In genomic region chr3:57956833-57957174, GRCh38 we compare ENCODE assay signal across 24 cellular contexts. TPM values are rescaled to one million over a fixed set of nuclear protein-coding genes. Genes with fewer than 3 reads are reported as not detected.
A peak's percentile ranks its signal among the peaks of the same experiment; 100 is the strongest.
DNase-seq lines count a peak whose midpoint lies in the region; ATAC-seq, FAIRE-seq and TF ChIP-seq lines count a peak whose summit lies in the region.
"Had no signal": no experiment of that assay in that cellular context is flagged by ENCODE, and none has a peak within 500 bp of the region (broad histone marks: within the 10 kb centered on the region; RNA-seq: fewer than 3 reads in every experiment).

No MANE protein-coding gene starts in this region.

- H3K36me3 Mint-ChIP-seq in natural killer cell treated with Interleukin-12 subunit alpha and Interleukin-12 subunit beta and Interleukin-15 and Interleukin-18, amount 100 ng/mL, for 72 hours: no peaks in the 10 kb centered on the region
- H3K36me3 Mint-ChIP-seq in natural killer cell: no peaks in the 10 kb centered on the region
- H3K36me3 Mint-ChIP-seq in activated T-helper 17 cell treated with anti-CD3 and anti-CD28 coated beads, Interleukin-2, amount 50 U/mL, for 72 hours (ENCODE audit: low read depth): no peaks in the 10 kb centered on the region
- H3K36me3 Mint-ChIP-seq: CD4-positive, CD25-positive, alpha-beta regulatory T cell; naive B cell had no signal

- H2AFZ ChIP-seq in keratinocyte (ENCODE audit: control insufficient read depth, low read length): no peak overlapping the region

- H3K4me3 ChIP-seq in keratinocyte (ENCODE audit: control insufficient read depth in 2 of 3, extremely low read depth in 1 of 3, insufficient read depth in 2 of 3, low read depth in 1 of 3, low read length in 3 of 3) (no peak overlapping the region), brain microvascular endothelial cell (ENCODE audit: low read depth, low read length) (no peak overlapping the region)
- H3K4me3 ChIP-seq: spleen, upper lobe of right lung had no signal

- H3K27ac ChIP-seq in keratinocyte (ENCODE audit: control insufficient read depth, insufficient read depth, low read length) (peak overlapping the region; percentile 65), brain microvascular endothelial cell (no peak overlapping the region)
- H3K27ac ChIP-seq: spleen, upper lobe of right lung had no signal

- no peaks in the 10 kb centered on the region for H3K27me3 Mint-ChIP-seq in natural killer cell treated with Interleukin-12 subunit alpha and Interleukin-12 subunit beta and Interleukin-15 and Interleukin-18, amount 100 ng/mL, for 72 hours
- H3K27me3 Mint-ChIP-seq in natural killer cell (ENCODE audit: low read depth in 2 of 2): no peaks in the 10 kb centered on the region
- no peaks in the 10 kb centered on the region for H3K27me3 Mint-ChIP-seq in activated T-helper 17 cell treated with anti-CD3 and anti-CD28 coated beads, Interleukin-2, amount 50 U/mL, for 72 hours
- H3K27me3 Mint-ChIP-seq: activated CD4-positive, alpha-beta T cell treated with anti-CD3 and anti-CD28 coated beads for 36 hours; naive B cell had no signal

- peaks cover 35% of the 10 kb centered on the region for H3K4me1 ChIP-seq in keratinocyte (ENCODE audit: control insufficient read depth, extremely low read depth, insufficient read depth, low read length)

- no peak overlapping the region for H3K9ac ChIP-seq in keratinocyte (ENCODE audit: control insufficient read depth, extremely low read depth, insufficient read depth, low read length)

- peaks cover 5% of the 10 kb centered on the region for H3K79me2 ChIP-seq in keratinocyte (ENCODE audit: control insufficient read depth, insufficient read depth, low read length)

- H4K20me1 ChIP-seq in keratinocyte (ENCODE audit: control insufficient read depth, extremely low read depth, insufficient read depth, low read length): no peaks in the 10 kb centered on the region

- no peak for DNase-seq in natural killer cell treated with Interleukin-12 subunit alpha and Interleukin-12 subunit beta and Interleukin-15 and Interleukin-18, amount 100 ng/mL, for 72 hours (ENCODE audit: low spot score)
- DNase-seq in natural killer cell (no peak), keratinocyte (ENCODE audit: low read depth, low spot score) (no peak), brain microvascular endothelial cell (no peak), NCI-H526 (lab: John Stamatoyannopoulos, UW) (no peak), SKM-1 (lab: John Stamatoyannopoulos, UW; ENCODE audit: unreplicated experiment) (no peak)
- DNase-seq: activated CD4-positive, alpha-beta T cell treated with anti-CD3 and anti-CD28 coated beads for 36 hours; activated naive CD4-positive, alpha-beta T cell; activated T-cell treated with anti-CD3 and anti-CD28 coated beads, Interleukin-2, amount 50 U/mL, for 1 hour; cerebellar nuclear complex; DND-41; head of caudate nucleus; naive B cell; NCI-H146; NCI-H446 treated with DMSO at 0.1 percent for 48 hours; occipital lobe; spleen; stimulated activated CD4-positive, alpha-beta T cell treated with anti-CD3 and anti-CD28 coated beads, Interleukin-2, amount 100 ng/mL, for 48 hours; substantia nigra; upper lobe of right lung had no signal

- intact Hi-C loops in natural killer cell (cut with micrococcal nuclease): no loop called here

- ATAC-seq in natural killer cell treated with Interleukin-12 subunit alpha and Interleukin-12 subunit beta and Interleukin-15 and Interleukin-18, amount 100 ng/mL, for 72 hours: no peak
- no peak for ATAC-seq in natural killer cell
- ATAC-seq in activated T-helper 17 cell treated with anti-CD3 and anti-CD28 coated beads, Interleukin-2, amount 50 U/mL, for 72 hours (replicated peaks): no peak
- ATAC-seq in HG03039 (IDR thresholded peaks at IDR 0.05; ENCODE audit: unreplicated experiment): no peak
- ATAC-seq: upper lobe of right lung had no signal

- H3K9me3 Mint-ChIP-seq in natural killer cell treated with Interleukin-12 subunit alpha and Interleukin-12 subunit beta and Interleukin-15 and Interleukin-18, amount 100 ng/mL, for 72 hours: no peaks in the 10 kb centered on the region
- H3K9me3 Mint-ChIP-seq in natural killer cell: no peaks in the 10 kb centered on the region
- no peaks in the 10 kb centered on the region for H3K9me3 Mint-ChIP-seq in activated T-helper 17 cell treated with anti-CD3 and anti-CD28 coated beads, Interleukin-2, amount 50 U/mL, for 72 hours
- H3K9me3 Mint-ChIP-seq: CD4-positive, CD25-positive, alpha-beta regulatory T cell; T-helper 2 cell treated with Interferon-gamma antibody and Interleukin-4, amounts not matched to agents 5 μg/mL and 100 μg/mL, for 36 hours had no signal

- no peak for TF ChIP-seq CTCF in natural killer cell (IDR thresholded peaks at IDR 0.05)
- no peak for TF ChIP-seq CTCF in keratinocyte (optimal IDR thresholded peaks at IDR 0.05 in 1 of 3, IDR thresholded peaks at IDR 0.05 in 1 of 3, conservative IDR thresholded peaks at IDR 0.05 in 1 of 3; ENCODE audit: extremely low read depth in 1 of 3, insufficient read depth in 2 of 3, low read length in 3 of 3)
- TF ChIP-seq CTCF in brain microvascular endothelial cell (IDR thresholded peaks at IDR 0.05; ENCODE audit: low read depth, low read length, missing control alignments): no peak

- H3K27me3 ChIP-seq in keratinocyte (ENCODE audit: control insufficient read depth, extremely low read depth, insufficient read depth, low read length): no peaks in the 10 kb centered on the region
- H3K27me3 ChIP-seq in brain microvascular endothelial cell (replicated peaks): no peaks in the 10 kb centered on the region
- H3K27me3 ChIP-seq: spleen, upper lobe of right lung had no signal

- peak overlapping the region; percentile 46 for H3K4me3 Mint-ChIP-seq in natural killer cell treated with Interleukin-12 subunit alpha and Interleukin-12 subunit beta and Interleukin-15 and Interleukin-18, amount 100 ng/mL, for 72 hours
- no peak overlapping the region for H3K4me3 Mint-ChIP-seq in natural killer cell
- no peak overlapping the region for H3K4me3 Mint-ChIP-seq in activated T-helper 17 cell treated with anti-CD3 and anti-CD28 coated beads, Interleukin-2, amount 50 U/mL, for 72 hours
- H3K4me3 Mint-ChIP-seq: activated CD4-positive, alpha-beta T cell treated with anti-CD3 and anti-CD28 coated beads for 36 hours; CD4-positive, CD25-positive, alpha-beta regulatory T cell; naive B cell; T-helper 2 cell treated with Interferon-gamma antibody and Interleukin-4, amounts not matched to agents 5 μg/mL and 100 μg/mL, for 36 hours had no signal

- H3K4me1 Mint-ChIP-seq in natural killer cell treated with Interleukin-12 subunit alpha and Interleukin-12 subunit beta and Interleukin-15 and Interleukin-18, amount 100 ng/mL, for 72 hours (ENCODE audit: low read depth in 2 of 2): peaks cover 23% of the 10 kb centered on the region in 2 donors
- peaks cover 21 to 23% of the 10 kb centered on the region in 2 donors for H3K4me1 Mint-ChIP-seq in natural killer cell
- H3K4me1 Mint-ChIP-seq in activated T-helper 17 cell treated with anti-CD3 and anti-CD28 coated beads, Interleukin-2, amount 50 U/mL, for 72 hours: no peaks in the 10 kb centered on the region

- H3K9me1 ChIP-seq in keratinocyte (ENCODE audit: control insufficient read depth, extremely low read depth, insufficient read depth, low read length): peaks cover 2% of the 10 kb centered on the region

- peak overlapping the region; percentile 54 to 88 for H3K27ac Mint-ChIP-seq in natural killer cell treated with Interleukin-12 subunit alpha and Interleukin-12 subunit beta and Interleukin-15 and Interleukin-18, amount 100 ng/mL, for 72 hours
- H3K27ac Mint-ChIP-seq in natural killer cell: no peak overlapping the region
- peak overlapping the region; percentile 52 for H3K27ac Mint-ChIP-seq in activated T-helper 17 cell treated with anti-CD3 and anti-CD28 coated beads, Interleukin-2, amount 50 U/mL, for 72 hours
- H3K27ac Mint-ChIP-seq: activated CD4-positive, alpha-beta T cell treated with anti-CD3 and anti-CD28 coated beads for 36 hours; naive B cell; T-helper 2 cell treated with Interferon-gamma antibody and Interleukin-4, amounts not matched to agents 5 μg/mL and 100 μg/mL, for 36 hours had no signal

- FAIRE-seq in keratinocyte (lab: Jason Lieb, UNC): no peak

- in situ Hi-C loops in brain microvascular endothelial cell (cut with HindIII; ENCODE audit: low pct_ligation_motif_present, low sequenced_read_pairs): no loop called here

- H3K36me3 ChIP-seq in keratinocyte (ENCODE audit: control insufficient read depth in 2 of 2, extremely low read depth in 1 of 2, insufficient read depth in 2 of 2, low read length in 2 of 2) (no peaks in the 10 kb centered on the region), brain microvascular endothelial cell (replicated peaks) (no peaks in the 10 kb centered on the region)
- H3K36me3 ChIP-seq: spleen, upper lobe of right lung had no signal

- no peaks in the 10 kb centered on the region for H3K9me3 ChIP-seq in keratinocyte (ENCODE audit: control insufficient read depth, low read depth, low read length)
- H3K9me3 ChIP-seq: spleen, upper lobe of right lung had no signal

- dilution Hi-C loops in keratinocyte (cut with MboI; ENCODE audit: extremely low pct_ligation_motif_present, low sequenced_read_pairs): no loop called here

- H3K4me2 ChIP-seq in keratinocyte (ENCODE audit: control insufficient read depth, extremely low read depth, insufficient read depth, low read depth, low read length): no peak overlapping the region

RNA-seq across cellular contexts. Expression of gene FLNB, which starts 51.4 kb away (rescaled TPM):
- total RNA-seq in natural killer cell treated with Interleukin-12 subunit alpha and Interleukin-12 subunit beta and Interleukin-15 and Interleukin-18, amount 100 ng/mL, for 72 hours: 10 to 100 TPM in 1 of 2 donors, 1 to 10 TPM in 1; 5.9 to 15.4 TPM
- total RNA-seq in natural killer cell: 10 to 100 TPM; 24.6 to 30.8 (median 26.6) TPM
- 10 to 100 TPM; 22.5 to 23.6 TPM for total RNA-seq in activated T-helper 17 cell treated with anti-CD3 and anti-CD28 coated beads, Interleukin-2, amount 50 U/mL, for 72 hours
- polyA plus RNA-seq in keratinocyte: 271 to 566 TPM (median 289 TPM) in 3 replicates
- 139 TPM for polyA plus RNA-seq in keratinocyte (2011; ENCODE audit: low read depth)
- polyA plus RNA-seq in keratinocyte (2011; cell fraction: cytosol; rRNA removed): 224 and 242 TPM in 2 replicates
- polyA plus RNA-seq in keratinocyte (2011; cell fraction: nucleus; rRNA removed): 1,762 and 1,792 TPM in 2 replicates
- polyA plus RNA-seq in keratinocyte (2012; ENCODE audit: low replicate concordance): 243 and 645 TPM in 2 replicates
- polyA minus RNA-seq in keratinocyte: 1,184 to 1,540 TPM (median 1,356 TPM) in 3 replicates
- 873 TPM for polyA minus RNA-seq in keratinocyte (2011; cell fraction: cytosol; rRNA and poly(A)+ RNA removed)
- polyA minus RNA-seq in keratinocyte (2011; cell fraction: nucleus; rRNA and poly(A)+ RNA removed): 2,395 and 3,178 TPM in 2 replicates

Comparison
In these comparisons a context has a peak if more than half of its experiments do, and no peak if none do; other contexts are left out.
1. H3K27ac Mint-ChIP-seq: peak in natural killer cell treated with Interleukin-12 subunit alpha and Interleukin-12 subunit beta and Interleukin-15 and Interleukin-18, amount 100 ng/mL, for 72 hours (2 of 2) and activated T-helper 17 cell treated with anti-CD3 and anti-CD28 coated beads, Interleukin-2, amount 50 U/mL, for 72 hours (single experiment); none in natural killer cell (0 of 2).